25 cellular contexts compared by ENCODE assay signal in genomic region chr1:177631770-177632169, GRCh38.
DNase-seq lines count a peak whose midpoint lies in the region; ATAC-seq and TF ChIP-seq lines count a peak whose summit lies in the region.
"Had no signal": no experiment of that assay in that cellular context is flagged by ENCODE, and none has a peak within 500 bp of the region (broad histone marks: within the 10 kb centered on the region; RNA-seq: fewer than 3 reads in every experiment).

No MANE protein-coding gene starts in this region.

- no peak overlapping the region for H3K27ac ChIP-seq in A673 (ENCODE audit: low read depth, low read length, poor library complexity, severe bottlenecking)
- H3K27ac ChIP-seq in foreskin keratinocyte = no peak overlapping the region
- H3K27ac ChIP-seq: BLaER1 treated with 17β-estradiol and CSF1 and Interleukin-3, amounts not matched to agents 10 nM and 100 nM; PC-9; SJCRH30 had no signal

- H3K4me3 ChIP-seq in A673 (ENCODE audit: low read depth, low read length, poor library complexity, severe bottlenecking) = no peak overlapping the region
- H3K4me3 ChIP-seq: BLaER1 treated with 17β-estradiol and CSF1 and Interleukin-3, amounts not matched to agents 10 nM and 100 nM; GM12878; PC-9; SJCRH30 had no signal

- no TSS peak for BruUV-seq in A673 (replicated peaks; lab: Mats Ljungman, UMichigan)

- H3K9me3 ChIP-seq in A673 (ENCODE audit: low read depth, low read length, poor library complexity, severe bottlenecking) = peaks cover 2% of the 10 kb centered on the region
- H3K9me3 ChIP-seq: BLaER1 treated with 17β-estradiol and CSF1 and Interleukin-3, amounts not matched to agents 10 nM and 100 nM; SJCRH30 had no signal

- no peak for ATAC-seq in foreskin keratinocyte
- ATAC-seq in HG03039 (IDR thresholded peaks at IDR 0.05; ENCODE audit: unreplicated experiment) = no peak
- ATAC-seq in HG03135 (IDR thresholded peaks at IDR 0.05; ENCODE audit: unreplicated experiment) = no peak
- ATAC-seq: GM12878, Right ventricle myocardium inferior, SK-N-SH treated with all-trans-retinoic acid at 6 μM for 48 hours had no signal

- H3K27me3 ChIP-seq in A673 (replicated peaks; ENCODE audit: insufficient read depth, low read depth, low read length, poor library complexity) (no peaks in the 10 kb centered on the region), foreskin keratinocyte (no peaks in the 10 kb centered on the region)
- H3K27me3 ChIP-seq: BLaER1 treated with 17β-estradiol and CSF1 and Interleukin-3, amounts not matched to agents 10 nM and 100 nM; SJCRH30 had no signal

- DNase-seq in A673 (ENCODE audit: low spot score) (peak; percentile 27), ELR (ENCODE audit: low read depth) (peak; percentile 10), foreskin keratinocyte (no peak), NCI-H1694 treated with DMSO at 0.1 percent for 48 hours (lab: John Stamatoyannopoulos, UW) (no peak)
- DNase-seq: AML-193; CD4-positive, alpha-beta memory T cell; COR-L47; GDM1; IMR-90; KG1; MV-4-11; NCI-H1105; NCI-H1436 treated with DMSO at 0.1 percent for 48 hours; NCI-H2029; NCI-H2227 treated with DMSO at 0.1 percent for 48 hours; NCI-H526 treated with DMSO at 0.1 percent for 48 hours; PC-9; SJCRH30 had no signal

- POLR2A ChIA-PET in A673 (lab: Charles Lee; ENCODE audit: low non-redundant PET) = no interaction called here

- H3K36me3 ChIP-seq in A673 (ENCODE audit: insufficient read depth, low read length, poor library complexity, severe bottlenecking) = peaks cover 4% of the 10 kb centered on the region
- H3K36me3 ChIP-seq: BLaER1 treated with 17β-estradiol and CSF1 and Interleukin-3, amounts not matched to agents 10 nM and 100 nM; SJCRH30 had no signal

- intact Hi-C loops in A673 (cut with micrococcal nuclease; ENCODE audit: unreplicated experiment) = no loop called here

- CTCF ChIA-PET in A673 (lab: Charles Lee) = no interaction called here

- H3K4me1 ChIP-seq in A673 (ENCODE audit: insufficient read depth, low read length, poor library complexity, severe bottlenecking) (peaks cover 15% of the 10 kb centered on the region), foreskin keratinocyte (no peaks in the 10 kb centered on the region)
- H3K4me1 ChIP-seq: BLaER1 treated with 17β-estradiol and CSF1 and Interleukin-3, amounts not matched to agents 10 nM and 100 nM; SJCRH30 had no signal

- TF ChIP-seq CTCF in A673 (conservative IDR thresholded peaks at IDR 0.05; ENCODE audit: low read depth, low read length) (peak; percentile 35; the same call in 1 of the 2 replicates), LNCAP (IDR thresholded peaks at IDR 0.05) (0 out of 2 replicates have a peak, but pooled peaks have one; percentile 12), foreskin keratinocyte (conservative IDR thresholded peaks at IDR 0.05) (peak; percentile 8)

Comparison
In these comparisons a context has a peak if more than half of its experiments do, and no peak if none do; other contexts are left out.
1. DNase-seq: peak in A673 (single experiment) and ELR (single experiment); none in foreskin keratinocyte (0 of 2) and NCI-H1694 treated with DMSO at 0.1 percent for 48 hours (single experiment).
2. Peak in every context shown above with its lines, with median percentiles within 50 percentile points of each other: CTCF ChIP-seq.